In the genomic region with DNA sequence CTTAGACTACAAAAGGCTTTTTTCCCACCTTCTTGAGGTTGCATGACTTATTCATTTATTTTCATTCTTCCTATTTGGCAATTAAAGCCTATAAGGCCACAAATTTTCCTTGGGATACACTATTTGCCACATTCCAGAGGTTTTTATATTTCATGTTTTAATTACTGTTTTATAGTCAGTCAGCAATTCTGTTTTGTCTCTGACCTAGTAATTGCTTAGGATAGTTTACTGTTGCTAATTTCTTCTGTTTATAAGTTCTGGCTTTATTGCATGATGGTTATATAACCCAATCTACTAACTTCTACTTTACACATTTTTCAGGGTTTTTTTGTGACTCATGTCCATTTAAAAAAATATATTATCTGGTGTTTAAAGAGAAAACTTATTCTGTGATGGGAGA, we compare ENCODE assay signal across 34 cellular contexts. TPM values are rescaled to one million over a fixed set of nuclear protein-coding genes. Genes with fewer than 3 reads are reported as not detected.
"Had no signal": no experiment of that assay in that cellular context is flagged by ENCODE, and none has a peak within 500 bp of the region (broad histone marks: within the 10 kb centered on the region; RNA-seq: fewer than 3 reads in every experiment).

No MANE protein-coding gene starts in this region.

- H3K27me3 ChIP-seq: brain microvascular endothelial cell, dorsolateral prefrontal cortex, pancreas, suprapubic skin, tibial artery, upper lobe of right lung had no signal

- H3K4me3 Mint-ChIP-seq: activated B cell treated with CpG ODN at 0.5 μM for 24 hours; stimulated activated naive B cell treated with anti-CD40 and anti-IgM and Interleukin-4, amounts not matched to agents 10 μg/mL and 1 μg/mL and 100 μg/mL, for 72 hours had no signal

- H3K27ac ChIP-seq: coronary artery, dorsolateral prefrontal cortex, neutrophil, pancreas, prostate gland, suprapubic skin, tibial artery, upper lobe of right lung had no signal

- H3K4me1 ChIP-seq: prostate gland had no signal

- H3K27ac Mint-ChIP-seq: activated B cell treated with CpG ODN at 0.5 μM for 24 hours; activated CD8-positive, alpha-beta T cell treated with anti-CD3 and anti-CD28 coated beads for 36 hours; nephron; stimulated activated naive B cell treated with anti-CD40 and anti-IgM and Interleukin-4, amounts not matched to agents 10 μg/mL and 1 μg/mL and 100 μg/mL, for 72 hours had no signal

- H3K9me3 Mint-ChIP-seq: activated B cell treated with CpG ODN at 0.5 μM for 24 hours; activated CD8-positive, alpha-beta T cell treated with anti-CD3 and anti-CD28 coated beads for 36 hours; activated T-cell treated with anti-CD3 and anti-CD28 coated beads, Interleukin-2, amount 50 U/mL, for 4 hours had no signal

- H3K9me3 ChIP-seq: mucosa of descending colon, neutrophil, pancreas, prostate gland, suprapubic skin, upper lobe of right lung had no signal

- FAIRE-seq: pancreas had no signal

- H3K27me3 Mint-ChIP-seq: activated B cell treated with CpG ODN at 0.5 μM for 24 hours; activated CD8-positive, alpha-beta T cell treated with anti-CD3 and anti-CD28 coated beads for 36 hours; activated naive CD8-positive, alpha-beta T cell; stimulated activated naive B cell treated with anti-CD40 and anti-IgM and Interleukin-4, amounts not matched to agents 10 μg/mL and 1 μg/mL and 100 μg/mL, for 72 hours had no signal

- H3K4me3 ChIP-seq: coronary artery, dorsolateral prefrontal cortex, mucosa of descending colon, pancreas, prostate gland, suprapubic skin, tibial artery, upper lobe of right lung had no signal

- H3K36me3 ChIP-seq: neutrophil, prostate gland had no signal

- DNase-seq: activated B cell treated with CpG ODN at 0.5 μM for 24 hours; activated CD4-positive, alpha-beta T cell treated with anti-CD3 and anti-CD28 coated beads, Interleukin-2, amount 50 U/mL, for 1 hour; activated CD8-positive, alpha-beta T cell treated with anti-CD3 and anti-CD28 coated beads for 36 hours; activated naive CD4-positive, alpha-beta T cell treated with Interleukin-2 at 50 U/mL for 16 hours; activated T-cell treated with anti-CD3 and anti-CD28 coated beads, Interleukin-2, amount 50 U/mL, for 4 hours; aorta; brain microvascular endothelial cell; dorsolateral prefrontal cortex; effector memory CD4-positive, alpha-beta T cell; foreskin melanocyte; left cardiac atrium; left ventricle myocardium superior; mucosa of descending colon; pancreas; stimulated activated CD4-positive, alpha-beta T cell treated with anti-CD3 and anti-CD28 coated beads, Interleukin-15, amount 100 ng/mL, for 24 hours; stimulated activated CD4-positive, alpha-beta T cell treated with anti-CD3 and anti-CD28 coated beads, Interleukin-2, amount 100 ng/mL, for 24 hours; stimulated activated naive B cell treated with anti-CD40 and anti-IgM and Interleukin-4, amounts not matched to agents 10 μg/mL and 1 μg/mL and 100 μg/mL, for 72 hours; T-helper 2 cell; tibial artery; upper lobe of right lung had no signal

- ATAC-seq: activated CD8-positive, alpha-beta T cell treated with anti-CD3 and anti-CD28 coated beads for 36 hours; activated T-cell treated with anti-CD3 and anti-CD28 coated beads, Interleukin-2, amount 50 U/mL, for 4 hours; left cardiac atrium; left ventricle myocardium superior; mucosa of descending colon; pancreas; stimulated activated naive B cell treated with anti-CD40 and anti-IgM and Interleukin-4, amounts not matched to agents 10 μg/mL and 1 μg/mL and 100 μg/mL, for 72 hours; upper lobe of right lung had no signal

RNA-seq across cellular contexts. Expression of a gene that starts 17.7 kb away (rescaled TPM):
- total RNA-seq: activated B cell treated with CpG ODN at 0.5 μM for 24 hours; activated CD8-positive, alpha-beta T cell treated with anti-CD3 and anti-CD28 coated beads for 36 hours; activated T-cell treated with anti-CD3 and anti-CD28 coated beads, Interleukin-2, amount 50 U/mL, for 4 hours; aorta; cardiac septum; cerebellum; dorsolateral prefrontal cortex; epithelial cell of proximal tubule; fibroblast of lung; left cardiac atrium; left ventricle myocardium superior; lung microvascular endothelial cell; mesenteric fat pad; mucosa of descending colon; myocyte; pancreas; suprapubic skin; upper lobe of right lung had no signal
- polyA plus RNA-seq: adipose tissue, aorta, fibroblast of lung, pancreas had no signal
